ENCODE assay signal across 1 cellular context in the genomic region with DNA sequence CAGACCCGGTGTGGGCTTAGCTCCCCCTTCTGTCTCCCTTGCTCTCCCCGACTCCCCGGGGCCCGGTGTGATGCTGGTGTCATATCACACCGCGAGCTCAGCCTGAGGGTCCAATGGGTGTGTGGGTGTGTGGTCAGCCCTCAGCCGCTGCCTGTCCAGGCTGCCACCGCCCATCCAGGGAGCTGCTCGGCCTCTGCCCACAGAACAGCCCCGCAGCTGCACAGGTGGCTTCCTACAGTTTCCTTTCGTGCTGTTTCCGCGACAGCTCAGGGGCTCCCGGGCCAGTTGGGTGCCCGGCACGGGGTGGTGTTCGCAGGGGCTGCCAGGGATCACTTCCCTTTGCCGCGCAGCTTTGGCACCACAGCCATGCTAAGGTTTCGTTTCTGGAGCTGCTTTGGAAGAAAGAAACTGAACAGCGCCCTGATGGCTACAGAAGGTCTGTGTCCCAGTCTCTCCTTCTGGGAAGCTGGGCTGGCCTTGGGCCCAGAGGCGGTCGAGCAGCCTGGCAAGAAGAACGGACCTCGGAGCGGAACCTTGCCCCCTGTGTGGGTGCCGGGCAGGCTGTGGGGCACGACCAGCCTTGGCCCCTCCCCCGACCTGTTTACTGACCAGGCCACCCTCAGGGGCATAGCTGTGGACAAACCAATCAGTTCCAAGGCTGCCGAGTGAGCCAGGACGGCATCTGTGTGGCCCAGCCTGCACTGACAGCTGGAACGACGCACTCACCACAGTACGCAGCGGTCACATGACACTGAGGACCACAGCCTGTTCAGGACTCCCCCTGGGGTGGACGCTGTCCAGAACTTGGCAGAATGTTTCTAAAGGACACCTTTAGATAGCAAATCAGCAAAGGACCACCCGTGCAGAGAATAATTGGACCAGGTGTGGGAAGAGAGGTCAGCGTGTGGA.
TF ChIP-seq lines count a peak whose summit lies in the region.

No MANE protein-coding gene starts in this region.

TF ChIP-seq in H1, 55 proteins besides CTCF, POLR2A, EP300 and RAD21:
- no peak for TF ChIP-seq SP2 (IDR thresholded peaks at IDR 0.05; ENCODE audit: low read length)
- TF ChIP-seq SIN3A (conservative IDR thresholded peaks at IDR 0.05 in 1 of 2, IDR thresholded peaks at IDR 0.05 in 1 of 2; ENCODE audit: low read depth in 1 of 2, low read length in 2 of 2): no peak
- TF ChIP-seq ZNF274 (IDR thresholded peaks at IDR 0.05; ENCODE audit: borderline replicate concordance, extremely low read depth, low read length): no peak
- TF ChIP-seq CBX5 (IDR thresholded peaks at IDR 0.05; ENCODE audit: low read depth, low read length): no peak
- no peak for TF ChIP-seq FOSL1 (IDR thresholded peaks at IDR 0.05; ENCODE audit: insufficient read depth, low read depth, low read length)
- TF ChIP-seq SAP30 (IDR thresholded peaks at IDR 0.05; ENCODE audit: insufficient read depth, insufficient replicate concordance, low read length): no peak
- TF ChIP-seq POU5F1 (IDR thresholded peaks at IDR 0.05; ENCODE audit: low read depth, low read length): no peak
- no peak for TF ChIP-seq TBP (IDR thresholded peaks at IDR 0.05; ENCODE audit: low read depth, low read length)
TF ChIP-seq in H1: peak in this region for 0.
